In the genomic region with DNA sequence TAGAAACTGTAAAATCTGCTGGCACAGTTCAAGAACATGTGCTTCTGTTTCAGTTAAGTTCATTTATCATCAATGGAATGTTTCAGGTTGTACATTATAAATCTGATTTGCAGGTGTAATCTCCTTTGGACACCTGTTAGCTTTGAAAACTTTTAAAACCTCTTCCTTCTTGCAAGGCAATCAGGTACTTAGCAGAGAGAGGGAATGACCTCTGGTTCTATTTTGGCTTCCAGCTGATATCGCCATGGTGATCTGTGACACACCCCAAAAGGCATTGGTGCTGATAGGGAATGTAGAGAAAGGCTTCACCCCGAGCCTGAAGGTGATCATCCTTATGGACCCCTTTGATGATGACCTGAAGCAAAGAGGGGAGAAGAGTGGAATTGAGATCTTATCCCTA, we compare ENCODE assay signal across 18 cellular contexts. TPM values are rescaled to one million over a fixed set of nuclear protein-coding genes. Genes with fewer than 3 reads are reported as not detected.
DNase-seq lines count a peak whose midpoint lies in the region; ATAC-seq and TF ChIP-seq lines count a peak whose summit lies in the region.
"Had no signal": no experiment of that assay in that cellular context is flagged by ENCODE, and none has a peak within 500 bp of the region (broad histone marks: within the 10 kb centered on the region; RNA-seq: fewer than 3 reads in every experiment).

No MANE protein-coding gene starts in this region.

- peaks cover 8% of the 10 kb centered on the region; the same call in 1 of the 2 replicates for H3K27me3 ChIP-seq in HAP-1 (ENCODE audit: low read depth)

- H3K4me3 ChIP-seq in HAP-1 = no peak overlapping the region

- peak overlapping the region; percentile 50 for H3K27ac Mint-ChIP-seq in activated naive CD8-positive, alpha-beta T cell treated with anti-CD3 and anti-CD28 coated beads, Interleukin-2, amount 10 ng/mL, durations not matched to agents 7 days and 5 days
- H3K27ac Mint-ChIP-seq in activated naive CD8-positive, alpha-beta T cell treated with anti-CD3 and anti-CD28 coated beads, Interleukin-2, amount 50 U/mL, for 24 hours = no peak overlapping the region
- H3K27ac Mint-ChIP-seq in activated B cell treated with CpG ODN at 0.5 μM for 24 hours (peak overlapping the region; percentile 5), memory B cell (peak overlapping the region; percentile 68), HFFc6 (no peak overlapping the region)
- H3K27ac Mint-ChIP-seq in stimulated activated effector memory CD8-positive, alpha-beta T cell treated with anti-CD3 and anti-CD28 coated beads, Interleukin-12 subunit alpha, Interleukin-12 subunit beta, amount 100 ng/mL, for 72 hours = peak overlapping the region; percentile 78

- H3K9me3 Mint-ChIP-seq in activated naive CD8-positive, alpha-beta T cell treated with anti-CD3 and anti-CD28 coated beads, Interleukin-2, amount 10 ng/mL, durations not matched to agents 7 days and 5 days = no peaks in the 10 kb centered on the region
- no peaks in the 10 kb centered on the region for H3K9me3 Mint-ChIP-seq in activated naive CD8-positive, alpha-beta T cell treated with anti-CD3 and anti-CD28 coated beads, Interleukin-2, amount 50 U/mL, for 24 hours
- H3K9me3 Mint-ChIP-seq in activated B cell treated with CpG ODN at 0.5 μM for 24 hours (peaks cover 8% of the 10 kb centered on the region), memory B cell (no peaks in the 10 kb centered on the region), HFFc6 (no peaks in the 10 kb centered on the region)
- H3K9me3 Mint-ChIP-seq in stimulated activated effector memory CD8-positive, alpha-beta T cell treated with anti-CD3 and anti-CD28 coated beads, Interleukin-12 subunit alpha, Interleukin-12 subunit beta, amount 100 ng/mL, for 72 hours = no peaks in the 10 kb centered on the region
- H3K9me3 Mint-ChIP-seq: CD4-positive, CD25-positive, alpha-beta regulatory T cell had no signal

- H3K4me1 Mint-ChIP-seq in activated naive CD8-positive, alpha-beta T cell treated with anti-CD3 and anti-CD28 coated beads, Interleukin-2, amount 10 ng/mL, durations not matched to agents 7 days and 5 days = no peaks in the 10 kb centered on the region
- peaks cover 15% of the 10 kb centered on the region for H3K4me1 Mint-ChIP-seq in activated naive CD8-positive, alpha-beta T cell treated with anti-CD3 and anti-CD28 coated beads, Interleukin-2, amount 50 U/mL, for 24 hours
- H3K4me1 Mint-ChIP-seq in activated B cell treated with CpG ODN at 0.5 μM for 24 hours (peaks cover 15% of the 10 kb centered on the region), memory B cell (peaks cover 5% of the 10 kb centered on the region), HFFc6 (ENCODE audit: low read depth) (peaks cover 10% of the 10 kb centered on the region)
- no peaks in the 10 kb centered on the region for H3K4me1 Mint-ChIP-seq in stimulated activated effector memory CD8-positive, alpha-beta T cell treated with anti-CD3 and anti-CD28 coated beads, Interleukin-12 subunit alpha, Interleukin-12 subunit beta, amount 100 ng/mL, for 72 hours

- CTCF ChIA-PET in activated B cell treated with CpG ODN at 0.5 μM for 24 hours (lab: Charles Lee) = no interaction called here

- H3K36me3 Mint-ChIP-seq in activated naive CD8-positive, alpha-beta T cell treated with anti-CD3 and anti-CD28 coated beads, Interleukin-2, amount 10 ng/mL, durations not matched to agents 7 days and 5 days = peaks cover 45% of the 10 kb centered on the region
- peaks cover 60% of the 10 kb centered on the region for H3K36me3 Mint-ChIP-seq in activated naive CD8-positive, alpha-beta T cell treated with anti-CD3 and anti-CD28 coated beads, Interleukin-2, amount 50 U/mL, for 24 hours (ENCODE audit: low read depth)
- peaks cover 86% of the 10 kb centered on the region for H3K36me3 Mint-ChIP-seq in activated B cell treated with CpG ODN at 0.5 μM for 24 hours (ENCODE audit: low read depth)
- H3K36me3 Mint-ChIP-seq in memory B cell = peaks cover 48% of the 10 kb centered on the region
- peaks cover 100% of the 10 kb centered on the region for H3K36me3 Mint-ChIP-seq in stimulated activated effector memory CD8-positive, alpha-beta T cell treated with anti-CD3 and anti-CD28 coated beads, Interleukin-12 subunit alpha, Interleukin-12 subunit beta, amount 100 ng/mL, for 72 hours
- peaks cover 7% of the 10 kb centered on the region; the same call in 1 of the 2 replicates for H3K36me3 Mint-ChIP-seq in HFFc6 (ENCODE audit: low read depth)

- H3K4me3 Mint-ChIP-seq in activated naive CD8-positive, alpha-beta T cell treated with anti-CD3 and anti-CD28 coated beads, Interleukin-2, amount 10 ng/mL, durations not matched to agents 7 days and 5 days = no peak overlapping the region
- no peak overlapping the region for H3K4me3 Mint-ChIP-seq in activated naive CD8-positive, alpha-beta T cell treated with anti-CD3 and anti-CD28 coated beads, Interleukin-2, amount 50 U/mL, for 24 hours
- H3K4me3 Mint-ChIP-seq in activated B cell treated with CpG ODN at 0.5 μM for 24 hours = no peak overlapping the region
- H3K4me3 Mint-ChIP-seq in memory B cell = no peak overlapping the region
- no peak overlapping the region for H3K4me3 Mint-ChIP-seq in stimulated activated effector memory CD8-positive, alpha-beta T cell treated with anti-CD3 and anti-CD28 coated beads, Interleukin-12 subunit alpha, Interleukin-12 subunit beta, amount 100 ng/mL, for 72 hours
- H3K4me3 Mint-ChIP-seq in HFFc6 = no peak overlapping the region
- H3K4me3 Mint-ChIP-seq: CD4-positive, CD25-positive, alpha-beta regulatory T cell had no signal

- no peaks in the 10 kb centered on the region for H3K36me3 ChIP-seq in HAP-1 (replicated peaks)
- H3K36me3 ChIP-seq: BE2C had no signal

- H3K9me3 ChIP-seq in HAP-1 = no peaks in the 10 kb centered on the region
- H3K9me3 ChIP-seq: BE2C, Caco-2 had no signal

- H3K4me1 ChIP-seq in HAP-1 = no peaks in the 10 kb centered on the region
- H3K4me1 ChIP-seq: BE2C had no signal

- ATAC-seq in activated naive CD8-positive, alpha-beta T cell treated with anti-CD3 and anti-CD28 coated beads, Interleukin-2, amount 10 ng/mL, durations not matched to agents 7 days and 5 days (ENCODE audit: low read depth) = no peak
- ATAC-seq in activated naive CD8-positive, alpha-beta T cell treated with anti-CD3 and anti-CD28 coated beads, Interleukin-2, amount 50 U/mL, for 24 hours = no peak
- ATAC-seq in activated B cell treated with CpG ODN at 0.5 μM for 24 hours (ENCODE audit: low read depth) (no peak), memory B cell (ENCODE audit: low read depth) (no peak)
- no peak for ATAC-seq in stimulated activated effector memory CD8-positive, alpha-beta T cell treated with anti-CD3 and anti-CD28 coated beads, Interleukin-12 subunit alpha, Interleukin-12 subunit beta, amount 100 ng/mL, for 72 hours

- H3K27me3 Mint-ChIP-seq in activated naive CD8-positive, alpha-beta T cell treated with anti-CD3 and anti-CD28 coated beads, Interleukin-2, amount 10 ng/mL, durations not matched to agents 7 days and 5 days = no peaks in the 10 kb centered on the region
- no peaks in the 10 kb centered on the region for H3K27me3 Mint-ChIP-seq in activated naive CD8-positive, alpha-beta T cell treated with anti-CD3 and anti-CD28 coated beads, Interleukin-2, amount 50 U/mL, for 24 hours
- H3K27me3 Mint-ChIP-seq in activated B cell treated with CpG ODN at 0.5 μM for 24 hours (no peaks in the 10 kb centered on the region), memory B cell (no peaks in the 10 kb centered on the region), HFFc6 (ENCODE audit: insufficient read depth) (peaks cover 9% of the 10 kb centered on the region)
- H3K27me3 Mint-ChIP-seq: CD4-positive, CD25-positive, alpha-beta regulatory T cell had no signal

- intact Hi-C loops in activated B cell treated with CpG ODN at 0.5 μM for 24 hours (cut with micrococcal nuclease) = no loop called here

- POLR2A ChIA-PET in activated naive CD8-positive, alpha-beta T cell treated with anti-CD3 and anti-CD28 coated beads, Interleukin-2, amount 10 ng/mL, durations not matched to agents 7 days and 5 days (lab: Charles Lee) = no interaction called here
- POLR2A ChIA-PET in activated B cell treated with CpG ODN at 0.5 μM for 24 hours (lab: Charles Lee) = no interaction called here

- in situ Hi-C loops in HAP-1 (cut with MboI; ENCODE audit: low sequenced_read_pairs) = no loop called here

- no peak for DNase-seq in activated naive CD8-positive, alpha-beta T cell treated with anti-CD3 and anti-CD28 coated beads, Interleukin-2, amount 10 ng/mL, durations not matched to agents 7 days and 5 days
- DNase-seq in activated naive CD8-positive, alpha-beta T cell treated with anti-CD3 and anti-CD28 coated beads, Interleukin-2, amount 50 U/mL, for 24 hours = no peak
- DNase-seq in activated B cell treated with CpG ODN at 0.5 μM for 24 hours (no peak), memory B cell (ENCODE audit: low spot score in 2 of 2) (no peak), cerebellar nuclear complex (lab: John Stamatoyannopoulos, UW) (no peak), HFFc6 (no peak), HAP-1 (ENCODE audit: low spot score in 2 of 2) (no peak)
- DNase-seq in stimulated activated effector memory CD8-positive, alpha-beta T cell treated with anti-CD3 and anti-CD28 coated beads, Interleukin-12 subunit alpha, Interleukin-12 subunit beta, amount 100 ng/mL, for 72 hours (ENCODE audit: low spot score in 2 of 2) = no peak
- DNase-seq: 8988T; BE2C; C1 segment of cervical spinal cord; Caco-2; CD4-positive, CD25-positive, alpha-beta regulatory T cell; DMS153; DMS79; GDM1; GOT3; H7 had no signal

- TF ChIP-seq CTCF in activated B cell treated with CpG ODN at 0.5 μM for 24 hours (IDR thresholded peaks at IDR 0.05) (no peak), HFFc6 (IDR thresholded peaks at IDR 0.05) (no peak)

RNA-seq across cellular contexts. Expression of a gene that starts 35.4 kb away (rescaled TPM):
- total RNA-seq in activated naive CD8-positive, alpha-beta T cell treated with anti-CD3 and anti-CD28 coated beads, Interleukin-2, amount 10 ng/mL, durations not matched to agents 7 days and 5 days = 10 to 100 TPM; 55.8 to 59.5 TPM
- 50.8 and 53.5 TPM in 2 replicates for total RNA-seq in activated B cell treated with CpG ODN at 0.5 μM for 24 hours
- total RNA-seq in HFFc6 (2021; fragmentation: NEBNext Ultra II Directional; extraction: Animal tissue kit (Norgen Biotek cat#: 25700)) = 1 to 10 TPM in 4 of 6 experiments, under 1 TPM in 2; 0.59 to 5.5 (median 4.9) TPM

RNA-seq across cellular contexts. Expression of a gene that starts 37.4 kb away (rescaled TPM):
- 10 to 100 TPM; 48.1 to 51.8 TPM for total RNA-seq in activated naive CD8-positive, alpha-beta T cell treated with anti-CD3 and anti-CD28 coated beads, Interleukin-2, amount 10 ng/mL, durations not matched to agents 7 days and 5 days
- 37.1 and 44.5 TPM in 2 replicates for total RNA-seq in activated B cell treated with CpG ODN at 0.5 μM for 24 hours
- 10 to 100 TPM; 23.1 to 30.5 (median 25.7) TPM for total RNA-seq in HFFc6 (2021; fragmentation: NEBNext Ultra II Directional; extraction: Animal tissue kit (Norgen Biotek cat#: 25700))

RNA-seq across cellular contexts. Expression of a gene that starts 37.7 kb away (rescaled TPM):
- total RNA-seq in activated naive CD8-positive, alpha-beta T cell treated with anti-CD3 and anti-CD28 coated beads, Interleukin-2, amount 10 ng/mL, durations not matched to agents 7 days and 5 days = 10 to 100 TPM; 43.2 to 45.1 TPM
- 56.9 and 74.0 TPM in 2 replicates for total RNA-seq in activated B cell treated with CpG ODN at 0.5 μM for 24 hours
- 10 to 100 TPM; 23.6 to 27.9 (median 24.9) TPM for total RNA-seq in HFFc6 (2021; fragmentation: NEBNext Ultra II Directional; extraction: Animal tissue kit (Norgen Biotek cat#: 25700))

Comparison
In these comparisons a context has a peak if more than half of its experiments do, and no peak if none do; other contexts are left out.
1. H3K27ac Mint-ChIP-seq: peak in activated naive CD8-positive, alpha-beta T cell treated with anti-CD3 and anti-CD28 coated beads, Interleukin-2, amount 10 ng/mL, durations not matched to agents 7 days and 5 days (single experiment), activated B cell treated with CpG ODN at 0.5 μM for 24 hours (single experiment), memory B cell (single experiment) and stimulated activated effector memory CD8-positive, alpha-beta T cell treated with anti-CD3 and anti-CD28 coated beads, Interleukin-12 subunit alpha, Interleukin-12 subunit beta, amount 100 ng/mL, for 72 hours (single experiment); none in activated naive CD8-positive, alpha-beta T cell treated with anti-CD3 and anti-CD28 coated beads, Interleukin-2, amount 50 U/mL, for 24 hours (single experiment) and HFFc6 (single experiment).